In the genomic region with DNA sequence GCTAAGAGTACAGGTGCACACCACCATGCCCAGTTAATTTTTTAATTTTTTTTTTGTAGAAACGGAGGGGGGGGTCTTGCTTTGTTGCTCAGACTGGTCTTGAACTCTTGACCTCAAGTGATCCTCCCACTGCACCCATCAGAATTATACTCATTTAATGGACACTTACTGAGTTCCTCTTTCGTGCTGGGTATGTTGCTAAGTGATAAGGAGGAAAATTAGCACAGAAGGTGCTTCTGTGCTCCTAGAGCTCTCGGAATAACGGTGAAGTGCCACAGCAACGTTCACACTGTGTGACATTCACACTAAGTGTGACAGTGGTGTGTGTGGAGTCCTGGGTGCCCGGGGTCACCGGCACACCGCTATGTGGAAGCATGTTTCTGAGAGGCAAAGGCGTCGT, we compare ENCODE assay signal across 32 cellular contexts. TPM values are rescaled to one million over a fixed set of nuclear protein-coding genes. Genes with fewer than 3 reads are reported as not detected.
"Had no signal": no experiment of that assay in that cellular context is flagged by ENCODE, and none has a peak within 500 bp of the region (broad histone marks: within the 10 kb centered on the region; RNA-seq: fewer than 3 reads in every experiment).

No MANE protein-coding gene starts in this region.

- H3K36me3 ChIP-seq: ascending aorta, MG63, SJSA1 had no signal

- DNase-seq: activated CD4-positive, alpha-beta T cell treated with anti-CD3 and anti-CD28 coated beads for 48 hours; activated CD4-positive, alpha-beta T cell treated with anti-CD3 and anti-CD28 coated beads, Interleukin-2, amount 50 U/mL, for 4 hours; activated CD4-positive, CD25-positive, alpha-beta regulatory T cell treated with anti-CD3 and anti-CD28 coated beads, Interleukin-2, amount 50 U/mL, for 72 hours; activated CD8-positive, alpha-beta memory T cell treated with anti-CD3 and anti-CD28 coated beads, Interleukin-2, amount 50 U/mL, for 48 hours; activated CD8-positive, alpha-beta T cell treated with anti-CD3 and anti-CD28 coated beads, Interleukin-2, amount 10 ng/mL, durations not matched to agents 7 days and 5 days; activated effector memory CD4-positive, alpha-beta T cell treated with Interleukin-2 at 50 U/mL for 16 hours; activated naive CD4-positive, alpha-beta T cell; activated T-cell treated with anti-CD3 and anti-CD28 coated beads, Interleukin-2, amount 50 U/mL, for 1 hour; body of pancreas; central memory CD4-positive, alpha-beta T cell; MG63; NCI-H1092; NCI-H1417 treated with DMSO at 0.1 percent for 48 hours; NCI-H1694; NCI-H2029; NCI-H2107; NCI-H2171 treated with DMSO at 0.1 percent for 48 hours; NCI-H510A treated with DMSO at 0.1 percent for 48 hours; NCI-H69; NK-92 treated with Interleukin-12 subunit alpha and Interleukin-12 subunit beta, amount 100 ng/mL, for 24 hours; PC-3; SHP77; T-cell; T-helper 2 cell; T1000 had no signal

- H3K4me3 ChIP-seq: ascending aorta, body of pancreas, coronary artery, MG63, SJSA1 had no signal

- H3K36me3 Mint-ChIP-seq: activated naive CD4-positive, alpha-beta T cell treated with anti-CD3 and anti-CD28 coated beads, Interleukin-2, amount 50 U/mL, for 24 hours; T-cell; WTC11 had no signal

- H3K4me3 Mint-ChIP-seq: activated CD8-positive, alpha-beta T cell treated with anti-CD3 and anti-CD28 coated beads, Interleukin-2, amount 10 ng/mL, durations not matched to agents 7 days and 5 days; activated naive CD4-positive, alpha-beta T cell treated with anti-CD3 and anti-CD28 coated beads, Interleukin-2, amount 50 U/mL, for 24 hours; activated T-helper 1 cell treated with anti-CD3 and anti-CD28 coated beads, Interleukin-12 subunit alpha, Interleukin-12 subunit beta, Interleukin-2, Interleukin-4 antibody, amounts not matched to agents 30 ng/mL and 10 ng/mL and 1 ng/mL, durations not matched to agents 14 hours and 24 hours and 36 hours; T-cell; WTC11 had no signal

- H3K27ac Mint-ChIP-seq: activated CD8-positive, alpha-beta T cell treated with anti-CD3 and anti-CD28 coated beads, Interleukin-2, amount 10 ng/mL, durations not matched to agents 7 days and 5 days; activated naive CD4-positive, alpha-beta T cell treated with anti-CD3 and anti-CD28 coated beads, Interleukin-2, amount 50 U/mL, for 24 hours; activated T-helper 1 cell treated with anti-CD3 and anti-CD28 coated beads, Interleukin-12 subunit alpha, Interleukin-12 subunit beta, Interleukin-2, Interleukin-4 antibody, amounts not matched to agents 30 ng/mL and 10 ng/mL and 1 ng/mL, durations not matched to agents 14 hours and 24 hours and 36 hours; T-cell; WTC11 had no signal

- H3K27me3 ChIP-seq: ascending aorta, body of pancreas, SJSA1 had no signal

- H3K9me3 ChIP-seq: ascending aorta, body of pancreas, MG63, SJSA1 had no signal

- H3K9me3 Mint-ChIP-seq: activated naive CD4-positive, alpha-beta T cell treated with anti-CD3 and anti-CD28 coated beads, Interleukin-2, amount 50 U/mL, for 24 hours; activated T-helper 1 cell treated with anti-CD3 and anti-CD28 coated beads, Interleukin-12 subunit alpha, Interleukin-12 subunit beta, Interleukin-2, Interleukin-4 antibody, amounts not matched to agents 30 ng/mL and 10 ng/mL and 1 ng/mL, durations not matched to agents 14 hours and 24 hours and 36 hours; T-cell; WTC11 had no signal

- H3K4me1 Mint-ChIP-seq: activated naive CD4-positive, alpha-beta T cell treated with anti-CD3 and anti-CD28 coated beads, Interleukin-2, amount 50 U/mL, for 24 hours had no signal

- H3K27ac ChIP-seq: ascending aorta, body of pancreas, coronary artery, SJSA1 had no signal

- ATAC-seq: activated CD8-positive, alpha-beta T cell treated with anti-CD3 and anti-CD28 coated beads, Interleukin-2, amount 10 ng/mL, durations not matched to agents 7 days and 5 days; body of pancreas; PC-3; SK-N-SH treated with all-trans-retinoic acid at 6 μM for 48 hours; T-cell; WTC11 had no signal

RNA-seq across cellular contexts. Expression of a gene that starts 32.1 kb away (rescaled TPM):
- total RNA-seq: activated CD8-positive, alpha-beta T cell treated with anti-CD3 and anti-CD28 coated beads, Interleukin-2, amount 10 ng/mL, durations not matched to agents 7 days and 5 days had no signal
